Comparison of ENCODE assay signal across 10 cellular contexts in genomic region chr2:73674696-73675157, GRCh38. TPM values are rescaled to one million over a fixed set of nuclear protein-coding genes. Genes with fewer than 3 reads are reported as not detected.
DNase-seq lines count a peak whose midpoint lies in the region; ATAC-seq, FAIRE-seq and TF ChIP-seq lines count a peak whose summit lies in the region.
"Not testable (repeated sequence)": the region's sequence is repeated elsewhere in the genome, so short reads cannot be mapped to it uniquely, and the experiment has no call there.
"Had no signal": no experiment of that assay in that cellular context is flagged by ENCODE, and none has a peak within 500 bp of the region (broad histone marks: within the 10 kb centered on the region; RNA-seq: fewer than 3 reads in every experiment).

No MANE protein-coding gene starts in this region.

- not testable (repeated sequence) for H3K27ac ChIP-seq in GM12878 (ENCODE audit: control insufficient read depth, insufficient read depth)

- not testable (repeated sequence) for H3K4me1 Mint-ChIP-seq in activated CD4-positive, alpha-beta T cell treated with anti-CD3 and anti-CD28 coated beads for 36 hours; stimulated activated effector memory CD8-positive, alpha-beta T cell treated with anti-CD3 and anti-CD28 coated beads, Interleukin-12 subunit alpha, Interleukin-12 subunit beta, amount 100 ng/mL, for 72 hours

- BruUV-seq in GM12878 (replicated peaks; lab: Mats Ljungman, UMichigan) = not testable (repeated sequence)

- not testable (repeated sequence) for H3K4me2 ChIP-seq in GM12878 (ENCODE audit: control insufficient read depth, insufficient read depth)

- TF ChIP-seq POLR2A in GM12878 (IDR thresholded peaks at IDR 0.05; ENCODE audit: low read depth, low read length) = not testable (repeated sequence)

- POLR2A ChIA-PET in activated CD4-positive, alpha-beta T cell treated with anti-CD3 and anti-CD28 coated beads for 36 hours (lab: Charles Lee); GM12878 (lab: Charles Lee): not testable (repeated sequence)

- not testable (repeated sequence) for H3K27me3 ChIP-seq in GM06990 (replicated peaks; ENCODE audit: control insufficient read depth, insufficient read depth, low read length); GM12878 (replicated peaks in 1 of 2; ENCODE audit: control insufficient read depth in 2 of 2, insufficient read depth in 2 of 2, low read length in 1 of 2)

- peak; percentile 50 for ATAC-seq in GM18868 (IDR thresholded peaks at IDR 0.05; ENCODE audit: unreplicated experiment)
- peak; percentile 61 for ATAC-seq in HG03439 (IDR thresholded peaks at IDR 0.05; ENCODE audit: unreplicated experiment)
- ATAC-seq in activated CD4-positive, alpha-beta T cell treated with anti-CD3 and anti-CD28 coated beads for 36 hours = peak; percentile 61
- ATAC-seq in GM12878 = peak; percentile 78
- ATAC-seq in stimulated activated effector memory CD8-positive, alpha-beta T cell treated with anti-CD3 and anti-CD28 coated beads, Interleukin-12 subunit alpha, Interleukin-12 subunit beta, amount 100 ng/mL, for 72 hours = peak; percentile 47

- not testable (repeated sequence) for H3K79me2 ChIP-seq in GM12878 (ENCODE audit: control insufficient read depth, insufficient read depth, low read length)

- H4K20me1 ChIP-seq in GM12878 (ENCODE audit: control insufficient read depth, insufficient read depth) = not testable (repeated sequence)

- intact Hi-C loops in activated CD4-positive, alpha-beta T cell treated with anti-CD3 and anti-CD28 coated beads for 36 hours (cut with DNase I, micrococcal nuclease); GM12878 (cut with micrococcal nuclease; ENCODE audit: unreplicated experiment): not testable (repeated sequence)

- not testable (repeated sequence) for H3K36me3 Mint-ChIP-seq in activated CD4-positive, alpha-beta T cell treated with anti-CD3 and anti-CD28 coated beads for 36 hours (ENCODE audit: low read depth); stimulated activated effector memory CD8-positive, alpha-beta T cell treated with anti-CD3 and anti-CD28 coated beads, Interleukin-12 subunit alpha, Interleukin-12 subunit beta, amount 100 ng/mL, for 72 hours

- not testable (repeated sequence) for H3K4me3 ChIP-seq in GM06990 (replicated peaks; ENCODE audit: low read depth, low read length); GM12878; fibroblast of mammary gland (ENCODE audit: control insufficient read depth, low read depth, low read length)

- H3K4me3 Mint-ChIP-seq in activated CD4-positive, alpha-beta T cell treated with anti-CD3 and anti-CD28 coated beads for 36 hours; stimulated activated effector memory CD8-positive, alpha-beta T cell treated with anti-CD3 and anti-CD28 coated beads, Interleukin-12 subunit alpha, Interleukin-12 subunit beta, amount 100 ng/mL, for 72 hours: not testable (repeated sequence)

- not testable (repeated sequence) for H3K9me3 Mint-ChIP-seq in activated CD4-positive, alpha-beta T cell treated with anti-CD3 and anti-CD28 coated beads for 36 hours (ENCODE audit: low read depth); stimulated activated effector memory CD8-positive, alpha-beta T cell treated with anti-CD3 and anti-CD28 coated beads, Interleukin-12 subunit alpha, Interleukin-12 subunit beta, amount 100 ng/mL, for 72 hours

- DNase-seq in GM06990 (ENCODE audit: extremely low read depth, insufficient read length) = peak; percentile 12
- peak; percentile 18 for DNase-seq in HCEC 1CT
- DNase-seq in activated CD4-positive, alpha-beta T cell treated with anti-CD3 and anti-CD28 coated beads for 36 hours = peak; percentile 17
- not testable (repeated sequence) for DNase-seq in GM12878 (ENCODE audit: low read depth, low spot score); stimulated activated effector memory CD8-positive, alpha-beta T cell treated with anti-CD3 and anti-CD28 coated beads, Interleukin-12 subunit alpha, Interleukin-12 subunit beta, amount 100 ng/mL, for 72 hours (ENCODE audit: low spot score in 2 of 2)
- peak; percentile 4 for DNase-seq in fibroblast of mammary gland (ENCODE audit: low read depth)

- TF ChIP-seq RAD21 in GM12878 (IDR thresholded peaks at IDR 0.05; ENCODE audit: insufficient read depth, low read depth, low read length) = 0 out of 2 replicates have a peak, but pooled peaks have one; percentile 7

- not testable (repeated sequence) for TF ChIP-seq EP300 in GM12878 (IDR thresholded peaks at IDR 0.05; ENCODE audit: borderline replicate concordance in 1 of 2, control insufficient read depth in 1 of 2, low read depth in 2 of 2, low read length in 2 of 2)

- in situ Hi-C loops in GM12878 (cut with MboI) = not testable (repeated sequence)

- not testable (repeated sequence) for H3K9ac ChIP-seq in GM12878 (ENCODE audit: control insufficient read depth, insufficient read depth, low read length)

- CTCF ChIA-PET in activated CD4-positive, alpha-beta T cell treated with anti-CD3 and anti-CD28 coated beads for 36 hours (lab: Charles Lee) = interaction anchor here (1.4 kb wide), 1 partner anchor 15 kb away, joined by 7 read pairs; no protein-coding TSS in a partner anchor
- CTCF ChIA-PET in GM12878 (lab: Yijun Ruan, JAX) = interaction anchor here (1.2 to 1.5 kb wide), 2 partner anchors 42 to 45 kb away, joined by 3 read pairs; no protein-coding TSS in a partner anchor

- peak overlapping the region; percentile 31 for H3K27ac Mint-ChIP-seq in activated CD4-positive, alpha-beta T cell treated with anti-CD3 and anti-CD28 coated beads for 36 hours
- not testable (repeated sequence) for H3K27ac Mint-ChIP-seq in stimulated activated effector memory CD8-positive, alpha-beta T cell treated with anti-CD3 and anti-CD28 coated beads, Interleukin-12 subunit alpha, Interleukin-12 subunit beta, amount 100 ng/mL, for 72 hours

- 0% methylated on average over 1 of the region's 1 CpG for WGBS in GM12878 (ENCODE audit: insufficient coverage, insufficient replicate concordance, low lambda C conversion rate, missing lambda C conversion rate)

- SMC1A ChIA-PET in GM12878 (lab: Charles Lee; ENCODE audit: uncharacterized antibody, unreplicated experiment) = not testable (repeated sequence)

- not testable (repeated sequence) for H3K36me3 ChIP-seq in GM06990 (ENCODE audit: control insufficient read depth, insufficient read depth, low read length); GM12878 (ENCODE audit: control insufficient read depth in 2 of 2, insufficient read depth in 2 of 2, low read length in 1 of 2)

- not testable (repeated sequence) for H3K9me3 ChIP-seq in GM12878 (replicated peaks; ENCODE audit: control insufficient read depth, insufficient read depth, low read length)

- RAD21 ChIA-PET in GM12878 (lab: Charles Lee; ENCODE audit: unreplicated experiment) = not testable (repeated sequence)

- H2AFZ ChIP-seq in GM12878 (ENCODE audit: control insufficient read depth, low read depth, low read length) = not testable (repeated sequence)

- FAIRE-seq in GM12878 (lab: Jason Lieb, UNC) = peak; percentile 76

- H3K4me1 ChIP-seq in GM12878 (ENCODE audit: control insufficient read depth, insufficient read depth, low read length) = not testable (repeated sequence)

- not testable (repeated sequence) for TF ChIP-seq CTCF in GM06990 (IDR thresholded peaks at IDR 0.05; ENCODE audit: insufficient read depth, low read length, poor library complexity, severe bottlenecking); GM12878 (IDR thresholded peaks at IDR 0.05 in 2 of 3, conservative IDR thresholded peaks at IDR 0.05 in 1 of 3; ENCODE audit: control insufficient read depth in 2 of 3, extremely low read depth in 1 of 3, insufficient read depth in 1 of 3, low read depth in 3 of 3, low read length in 3 of 3); fibroblast of mammary gland (conservative IDR thresholded peaks at IDR 0.05; ENCODE audit: control insufficient read depth, insufficient read depth, low read depth, low read length)

- not testable (repeated sequence) for H3K27me3 Mint-ChIP-seq in activated CD4-positive, alpha-beta T cell treated with anti-CD3 and anti-CD28 coated beads for 36 hours

TF ChIP-seq in GM12878, 131 proteins besides CTCF, POLR2A, EP300 and RAD21 (continues in another document):
- TF ChIP-seq ATF2 (IDR thresholded peaks at IDR 0.05; ENCODE audit: low read length) (0 out of 2 replicates have a peak, but pooled peaks have one; percentile 32), JUNB (IDR thresholded peaks at IDR 0.05) (peak; percentile 84), IRF4 (IDR thresholded peaks at IDR 0.05; ENCODE audit: low read depth, low read length) (peak; percentile 50; the same call in 1 of the 2 replicates), POU2F2 (IDR thresholded peaks at IDR 0.05; ENCODE audit: borderline replicate concordance, low read depth, low read length) (0 out of 3 replicates have a peak, but pooled peaks have one; percentile 18)

RNA-seq across cellular contexts. Expression of gene NAT8, which starts 32.5 kb away (rescaled TPM):
- total RNA-seq in activated CD4-positive, alpha-beta T cell treated with anti-CD3 and anti-CD28 coated beads for 36 hours = not detected
- total RNA-seq in GM12878 (2013; cell fraction: nucleolus; rRNA removed) = not detected in 2 replicates
- total RNA-seq in GM12878 (2014; rRNA removed) (not detected in 2 replicates), GM12878 (2014; rRNA removed; fragmentation: Illumina TruSeq; extraction: Trizol) (not detected in 2 replicates), GM12878 (2021) (not detected in 2 replicates)
- not detected for polyA plus RNA-seq in GM12878 (2011; ENCODE audit: low read depth)
- polyA plus RNA-seq in GM12878 (2011; rRNA removed) (not detected in 2 replicates), GM12878 (2014; fragmentation: Illumina TruSeq; extraction: Trizol) (not detected in 2 replicates), GM12878 (2014; fragmentation: Nextera tagmentation; extraction: Ambion mirVana) (not detected), GM12878 (2014; rRNA removed) (not detected in 2 replicates), GM12878 (2016; fragmentation: Nextera tagmentation; extraction: Ambion mirVana) (not detected)
- polyA plus RNA-seq in GM12878 (2011; cell fraction: cytosol; rRNA removed) = not detected in 2 replicates
- not detected in 2 replicates for polyA plus RNA-seq in GM12878 (2011; cell fraction: nucleus; rRNA removed)
- not detected in 2 replicates for polyA plus RNA-seq in GM12878 (2012)
- not detected in 2 replicates for polyA minus RNA-seq in GM12878 (2011; rRNA and poly(A)+ RNA removed)
- not detected in 2 replicates for polyA minus RNA-seq in GM12878 (2011; cell fraction: cytosol; rRNA and poly(A)+ RNA removed)
- not detected in 2 replicates for polyA minus RNA-seq in GM12878 (2011; cell fraction: nucleus; rRNA and poly(A)+ RNA removed)
- total RNA-seq: CD8-positive, alpha-beta T cell; H7 had no signal
